8 cellular contexts compared by ENCODE assay signal in the genomic region with DNA sequence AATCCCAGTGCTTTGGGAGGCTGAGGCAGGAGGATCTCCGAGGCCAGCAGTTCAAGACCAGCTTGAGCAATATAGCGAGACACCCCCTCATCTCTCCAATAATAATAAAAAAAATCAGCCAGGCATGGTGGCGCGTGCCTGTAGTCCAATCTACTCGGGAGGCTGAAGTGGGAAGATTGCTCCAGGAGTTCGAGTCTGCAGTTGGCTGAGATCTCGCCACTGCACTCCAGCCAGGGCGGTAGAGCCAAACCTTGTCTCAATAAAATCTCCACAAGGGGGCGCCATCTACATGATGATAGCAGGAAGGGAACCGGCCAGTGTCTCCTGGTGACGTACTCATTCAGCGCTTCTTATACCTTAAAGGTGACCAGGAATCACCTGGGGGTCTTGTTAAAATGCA. TPM values are rescaled to one million over a fixed set of nuclear protein-coding genes. Genes with fewer than 3 reads are reported as not detected.
A peak's percentile ranks its signal among the peaks of the same experiment; 100 is the strongest.
DNase-seq lines count a peak whose midpoint lies in the region; TF ChIP-seq lines count a peak whose summit lies in the region.

No MANE protein-coding gene starts in this region.

- H3K4me2 ChIP-seq in GM23248 (ENCODE audit: unreplicated experiment): no peak overlapping the region

- H4K20me1 ChIP-seq in GM23248 (ENCODE audit: insufficient read depth): no peaks in the 10 kb centered on the region

- CTCF ChIA-PET in AG04449 (lab: Yijun Ruan, JAX): interaction anchor here (0.6 to 18.7 kb wide), 24 partner anchors 10 to 411 kb away, joined by 3 to 284 read pairs (median 4); partner anchors contain the start of genes C5AR1, CCDC9, DHX34 and MEIS3

- H3K27ac ChIP-seq in GM23248: no peak overlapping the region
- H3K27ac ChIP-seq in VCaP: no peak overlapping the region
- H3K27ac ChIP-seq in brain microvascular endothelial cell: no peak overlapping the region

- H3K4me3 ChIP-seq in AG04449 (ENCODE audit: low read depth, low read length) (no peak overlapping the region), GM23248 (no peak overlapping the region), brain microvascular endothelial cell (ENCODE audit: low read depth, low read length) (no peak overlapping the region)

- no peak overlapping the region for H3K9ac ChIP-seq in GM23248

- H3K9me2 ChIP-seq in GM23248 (ENCODE audit: insufficient read depth): no peaks in the 10 kb centered on the region

- H3K9me3 ChIP-seq in GM23248 (ENCODE audit: low read depth): no peaks in the 10 kb centered on the region

- POLR2A ChIA-PET in AG04449 (lab: Yijun Ruan, JAX): no interaction called here

- 19 to 20% methylated on average over 12 of the region's 12 CpGs for WGBS in GM23248 (ENCODE audit: low coverage in 1 of 2, low lambda C conversion rate in 2 of 2, missing lambda C conversion rate in 2 of 2), 2 experiments

- no peak overlapping the region for H2AFZ ChIP-seq in GM23248

- DNase-seq in AG04449 (ENCODE audit: low read depth, low spot score): no peak
- peak; percentile 89 for DNase-seq in GM23248
- DNase-seq in NCI-H2171 treated with DMSO at 0.1 percent for 48 hours (lab: John Stamatoyannopoulos, UW): peak; percentile 78
- peak; percentile 70 for DNase-seq in brain microvascular endothelial cell
- DNase-seq in inferior parietal cortex (ENCODE audit: extremely low spot score): peak; percentile 92
- peak; percentile 60 to 82 for DNase-seq in stimulated activated CD4-positive, alpha-beta T cell treated with anti-CD3 and anti-CD28 coated beads, Interleukin-15, amount 100 ng/mL, for 48 hours (ENCODE audit: low read depth in 2 of 2)
- DNase-seq in mesenteric fat pad (ENCODE audit: low spot score): no peak

- no peaks in the 10 kb centered on the region for H3F3A ChIP-seq in GM23248 (ENCODE audit: insufficient read depth)

- no peaks in the 10 kb centered on the region for H3K79me2 ChIP-seq in GM23248 (ENCODE audit: insufficient read depth)

- TF ChIP-seq CTCF in AG04449 (IDR thresholded peaks at IDR 0.05; ENCODE audit: insufficient read depth, low read length, missing control alignments) (peak; percentile 66), VCaP (conservative IDR thresholded peaks at IDR 0.05) (peak; percentile 87), brain microvascular endothelial cell (IDR thresholded peaks at IDR 0.05; ENCODE audit: low read depth, low read length, missing control alignments) (peak; percentile 77)

- no peaks in the 10 kb centered on the region for H3K27me3 ChIP-seq in GM23248 (replicated peaks; ENCODE audit: insufficient read depth)
- H3K27me3 ChIP-seq in brain microvascular endothelial cell (replicated peaks): no peaks in the 10 kb centered on the region

- H3K4me1 ChIP-seq in GM23248 (ENCODE audit: insufficient read depth): no peaks in the 10 kb centered on the region

- H3K36me3 ChIP-seq in GM23248 (ENCODE audit: low read depth): no peaks in the 10 kb centered on the region
- H3K36me3 ChIP-seq in brain microvascular endothelial cell (replicated peaks): no peaks in the 10 kb centered on the region

- in situ Hi-C loops in GM23248 (cut with MboI) (loop anchor here (10.0 kb wide), 2 partner anchors 89 to 409 kb away; no protein-coding TSS in a partner anchor), brain microvascular endothelial cell (cut with HindIII; ENCODE audit: low pct_ligation_motif_present, low sequenced_read_pairs) (no loop called here)

RNA-seq across cellular contexts. Expression of gene C5AR1, which starts 13.6 kb away (rescaled TPM):
- 0.51 TPM in 1 of 2 replicates, not detected in the other for total RNA-seq in GM23248 (2014; rRNA removed; shearing (Covaris generic))
- polyA plus RNA-seq in GM23248 (2016; fragmentation: Nextera tagmentation; extraction: Ambion mirVana): 0.10 and 0.46 TPM in 2 replicates
- 135 TPM for total RNA-seq in mesenteric fat pad

RNA-seq across cellular contexts. Expression of gene INAFM1, which starts 21.4 kb away (rescaled TPM):
- 2.9 and 5.2 TPM in 2 replicates for total RNA-seq in GM23248 (2014; rRNA removed; shearing (Covaris generic))
- polyA plus RNA-seq in GM23248 (2016; fragmentation: Nextera tagmentation; extraction: Ambion mirVana): 14.1 and 14.5 TPM in 2 replicates
- 34.4 TPM for total RNA-seq in mesenteric fat pad

RNA-seq across cellular contexts. Expression of gene C5AR2, which starts 35.9 kb away (rescaled TPM):
- total RNA-seq in GM23248 (2014; rRNA removed; shearing (Covaris generic)): 1.3 and 1.9 TPM in 2 replicates
- polyA plus RNA-seq in GM23248 (2016; fragmentation: Nextera tagmentation; extraction: Ambion mirVana): 0.03 and 0.29 TPM in 2 replicates
- total RNA-seq in mesenteric fat pad: 13.9 TPM

RNA-seq across cellular contexts. Expression of gene CCDC9, which starts 39.7 kb away (rescaled TPM):
- 7.3 and 11.1 TPM in 2 replicates for total RNA-seq in GM23248 (2014; rRNA removed; shearing (Covaris generic))
- 4.1 and 5.8 TPM in 2 replicates for polyA plus RNA-seq in GM23248 (2016; fragmentation: Nextera tagmentation; extraction: Ambion mirVana)
- 27.3 TPM for total RNA-seq in mesenteric fat pad

RNA-seq across cellular contexts. Expression of gene DHX34, which starts 53.1 kb away (rescaled TPM):
- total RNA-seq in GM23248 (2014; rRNA removed; shearing (Covaris generic)): 11.0 and 13.2 TPM in 2 replicates
- polyA plus RNA-seq in GM23248 (2016; fragmentation: Nextera tagmentation; extraction: Ambion mirVana): 7.7 TPM in 2 replicates
- 13.2 TPM for total RNA-seq in mesenteric fat pad

Comparison
In these comparisons a context has a peak if more than half of its experiments do, and no peak if none do; other contexts are left out.
1. DNase-seq: peak in GM23248 (single experiment), NCI-H2171 treated with DMSO at 0.1 percent for 48 hours (single experiment), brain microvascular endothelial cell (single experiment), inferior parietal cortex (single experiment) and stimulated activated CD4-positive, alpha-beta T cell treated with anti-CD3 and anti-CD28 coated beads, Interleukin-15, amount 100 ng/mL, for 48 hours (2 of 2); none in AG04449 (single experiment) and mesenteric fat pad (single experiment).
2. RNA of gene C5AR1, which starts 13.6 kb away (total RNA-seq): 135 TPM in mesenteric fat pad (single experiment); 0.51 TPM in GM23248; every median in the first group is over 10 times any median in the second.
3. Peak in every context shown above with its lines, with median percentiles within 50 percentile points of each other: CTCF ChIP-seq.